In genomic region chr17:79176792-79177601, GRCh38 we compare ENCODE assay signal across 13 cellular contexts.
"Had no signal": no experiment of that assay in that cellular context is flagged by ENCODE, and none has a peak within 500 bp of the region (broad histone marks: within the 10 kb centered on the region; RNA-seq: fewer than 3 reads in every experiment).

No MANE protein-coding gene starts in this region.

- H3K4me3 ChIP-seq: breast epithelium, gastroesophageal sphincter, lung had no signal

- H3K27ac ChIP-seq: breast epithelium, gastroesophageal sphincter had no signal

- H3K27ac Mint-ChIP-seq: effector memory CD8-positive, alpha-beta T cell; mesothelial cell of epicardium; nephron progenitor cell had no signal

- H3K36me3 Mint-ChIP-seq: mesothelial cell of epicardium had no signal

- H3K4me3 Mint-ChIP-seq: effector memory CD8-positive, alpha-beta T cell; mesothelial cell of epicardium; nephron progenitor cell had no signal

- H3K9me3 Mint-ChIP-seq: effector memory CD8-positive, alpha-beta T cell; mesothelial cell of epicardium; nephron progenitor cell had no signal

- H3K36me3 ChIP-seq: breast epithelium, gastroesophageal sphincter had no signal

- H3K4me1 ChIP-seq: breast epithelium, gastroesophageal sphincter had no signal

- DNase-seq: activated naive CD4-positive, alpha-beta T cell; activated T-cell treated with anti-CD3 and anti-CD28 coated beads for 4 hours; aorta; dermis blood vessel endothelial cell; effector memory CD8-positive, alpha-beta T cell; islet precursor cell; nephron progenitor cell; stimulated activated CD4-positive, alpha-beta T cell treated with anti-CD3 and anti-CD28 coated beads, Interleukin-1b, Interleukin-23, amount 100 ng/mL, for 48 hours; T-helper 2 cell had no signal

- ATAC-seq: effector memory CD8-positive, alpha-beta T cell; gastroesophageal sphincter had no signal
